20 cellular contexts compared by ENCODE assay signal in genomic region chr16:55526448-55526847, GRCh38. TPM values are rescaled to one million over a fixed set of nuclear protein-coding genes. Genes with fewer than 3 reads are reported as not detected.
"Had no signal": no experiment of that assay in that cellular context is flagged by ENCODE, and none has a peak within 500 bp of the region (broad histone marks: within the 10 kb centered on the region; RNA-seq: fewer than 3 reads in every experiment).

No MANE protein-coding gene starts in this region.

- H3K4me3 Mint-ChIP-seq: activated B cell treated with CpG ODN at 0.5 μM for 24 hours; activated CD4-positive, alpha-beta T cell treated with anti-CD3 and anti-CD28 coated beads, Interleukin-2, amount 10 ng/mL, durations not matched to agents 7 days and 5 days; activated naive CD8-positive, alpha-beta T cell; neural crest cell; stimulated activated naive CD8-positive, alpha-beta T cell treated with anti-CD3 and anti-CD28 coated beads, Interleukin-15, Interleukin-2, amounts not matched to agents 100 ng/mL and 50 ng/mL, for 24 hours; T-helper 2 cell treated with Interferon-gamma antibody and Interleukin-4, amounts not matched to agents 5 μg/mL and 100 μg/mL, for 36 hours had no signal

- H3K27me3 ChIP-seq: cardiac muscle cell, esophagus muscularis mucosa, heart left ventricle, sigmoid colon, spleen, testis, upper lobe of left lung had no signal

- H3K9me3 ChIP-seq: testis had no signal

- H3K4me1 Mint-ChIP-seq: activated B cell treated with CpG ODN at 0.5 μM for 24 hours; activated CD4-positive, alpha-beta T cell treated with anti-CD3 and anti-CD28 coated beads, Interleukin-2, amount 10 ng/mL, durations not matched to agents 7 days and 5 days; neural crest cell had no signal

- H3K27me3 Mint-ChIP-seq: activated B cell treated with CpG ODN at 0.5 μM for 24 hours had no signal

- H3K4me1 ChIP-seq: psoas muscle, testis, upper lobe of left lung had no signal

- H3K27ac Mint-ChIP-seq: activated B cell treated with CpG ODN at 0.5 μM for 24 hours; activated CD4-positive, alpha-beta T cell treated with anti-CD3 and anti-CD28 coated beads, Interleukin-2, amount 10 ng/mL, durations not matched to agents 7 days and 5 days; activated naive CD8-positive, alpha-beta T cell; stimulated activated naive CD8-positive, alpha-beta T cell treated with anti-CD3 and anti-CD28 coated beads, Interleukin-15, Interleukin-2, amounts not matched to agents 100 ng/mL and 50 ng/mL, for 24 hours; T-helper 2 cell treated with Interferon-gamma antibody and Interleukin-4, amounts not matched to agents 5 μg/mL and 100 μg/mL, for 36 hours had no signal

- H3K27ac ChIP-seq: cardiac muscle cell, esophagus muscularis mucosa, psoas muscle, sigmoid colon, spleen, testis, upper lobe of left lung had no signal

- H3K4me3 ChIP-seq: cardiac muscle cell, esophagus muscularis mucosa, heart left ventricle, lung, psoas muscle, sigmoid colon, spleen, testis, upper lobe of left lung had no signal

- DNase-seq: activated B cell treated with CpG ODN at 0.5 μM for 24 hours; activated CD4-positive, alpha-beta T cell treated with anti-CD3 and anti-CD28 coated beads, Interleukin-2, amount 10 ng/mL, durations not matched to agents 7 days and 5 days; activated CD8-positive, alpha-beta memory T cell treated with anti-CD3 and anti-CD28 coated beads for 24 hours; activated gamma-delta T cell treated with Interleukin-2 at 50 U/mL for 16 hours; aorta; foreskin melanocyte; heart left ventricle; left cardiac atrium; psoas muscle; sigmoid colon; spleen; testis; upper lobe of left lung had no signal

- ATAC-seq: left cardiac atrium, psoas muscle had no signal

- H3K36me3 ChIP-seq: cardiac muscle cell, esophagus muscularis mucosa had no signal

- H3K36me3 Mint-ChIP-seq: activated naive CD8-positive, alpha-beta T cell had no signal

RNA-seq across cellular contexts. Expression of gene CAPNS2, which starts 40.0 kb away (rescaled TPM):
- total RNA-seq: activated B cell treated with CpG ODN at 0.5 μM for 24 hours; activated CD4-positive, alpha-beta T cell treated with anti-CD3 and anti-CD28 coated beads, Interleukin-2, amount 10 ng/mL, durations not matched to agents 7 days and 5 days; cardiac muscle cell had no signal
- polyA plus RNA-seq: aorta, cardiac muscle cell, heart left ventricle had no signal

RNA-seq across cellular contexts. Expression of gene MMP2, which starts 47.5 kb away (rescaled TPM):
- total RNA-seq: activated B cell treated with CpG ODN at 0.5 μM for 24 hours; activated CD4-positive, alpha-beta T cell treated with anti-CD3 and anti-CD28 coated beads, Interleukin-2, amount 10 ng/mL, durations not matched to agents 7 days and 5 days had no signal
